17 cellular contexts compared by ENCODE assay signal in genomic region chr10:48708144-48708543, GRCh38.
DNase-seq lines count a peak whose midpoint lies in the region; ATAC-seq lines count a peak whose summit lies in the region.
"Had no signal": no experiment of that assay in that cellular context is flagged by ENCODE, and none has a peak within 500 bp of the region (broad histone marks: within the 10 kb centered on the region; RNA-seq: fewer than 3 reads in every experiment).

No MANE protein-coding gene starts in this region.

- no peak for ATAC-seq in GM21390 (IDR thresholded peaks at IDR 0.05; ENCODE audit: unreplicated experiment)
- ATAC-seq in GM19463 (IDR thresholded peaks at IDR 0.05; ENCODE audit: unreplicated experiment): no peak
- ATAC-seq: activated CD4-positive, alpha-beta T cell treated with anti-CD3 and anti-CD28 coated beads for 36 hours; HCT116; stimulated activated naive CD8-positive, alpha-beta T cell treated with anti-CD3 and anti-CD28 coated beads, Interleukin-15, amount 100 ng/mL, for 72 hours had no signal

- peak; percentile 33 for DNase-seq in Ammon's horn (ENCODE audit: low spot score)
- DNase-seq in MV-4-11 (lab: John Stamatoyannopoulos, UW): peak; percentile 57
- peak; percentile 29 for DNase-seq in globus pallidus (ENCODE audit: low spot score)
- DNase-seq in midbrain (lab: John Stamatoyannopoulos, UW): peak; percentile 51
- DNase-seq in NCI-H510A (lab: John Stamatoyannopoulos, UW): no peak
- no peak for DNase-seq in T-helper 1 cell
- DNase-seq: activated CD4-positive, alpha-beta T cell treated with anti-CD3 and anti-CD28 coated beads for 36 hours; activated naive CD4-positive, alpha-beta T cell treated with anti-CD3 and anti-CD28 coated beads, Interleukin-2, amount 50 U/mL, for 16 hours; caudate nucleus; NCI-H1436; NCI-H2227 treated with DMSO at 0.1 percent for 48 hours; pancreas; stimulated activated naive CD8-positive, alpha-beta T cell treated with anti-CD3 and anti-CD28 coated beads, Interleukin-15, amount 100 ng/mL, for 72 hours; T-helper 9 cell had no signal

Comparison
In these comparisons a context has a peak if more than half of its experiments do, and no peak if none do; other contexts are left out.
1. DNase-seq: peak in Ammon's horn (single experiment), MV-4-11 (single experiment), globus pallidus (single experiment) and midbrain (single experiment); none in NCI-H510A (single experiment) and T-helper 1 cell (0 of 5).